In genomic region chr2:39728941-39729351, GRCh38 we compare ENCODE assay signal across 8 cellular contexts. TPM values are rescaled to one million over a fixed set of nuclear protein-coding genes. Genes with fewer than 3 reads are reported as not detected.
A peak's percentile ranks its signal among the peaks of the same experiment; 100 is the strongest.
DNase-seq lines count a peak whose midpoint lies in the region; ATAC-seq and TF ChIP-seq lines count a peak whose summit lies in the region.

No MANE protein-coding gene starts in this region.

- H3K4me1 Mint-ChIP-seq in WTC11 = peaks cover 19% of the 10 kb centered on the region

- intact Hi-C loops in left cardiac atrium (cut with DNase I) = no loop called here

- DNase-seq in COR-L47 (lab: John Stamatoyannopoulos, UW) (peak; percentile 34), Kasumi-1 (lab: John Stamatoyannopoulos, UW) (peak; percentile 66 to 69), WTC11 (ENCODE audit: low spot score) (peak; percentile 63), left cardiac atrium (peak; percentile 39), T-helper 9 cell (no peak)
- peak; percentile 41 for DNase-seq in stimulated activated CD4-positive, alpha-beta T cell treated with anti-CD3 and anti-CD28 coated beads, Interleukin-4, amount 100 ng/mL, for 1 hour
- no peak for DNase-seq in central memory CD4-positive, alpha-beta T cell

- peaks cover 11% of the 10 kb centered on the region for H3K9me3 Mint-ChIP-seq in WTC11

- H3K27me3 Mint-ChIP-seq in WTC11 (ENCODE audit: low read depth) = no peaks in the 10 kb centered on the region

- POLR2A ChIA-PET in WTC11 (lab: Charles Lee) = no interaction called here

- no peak overlapping the region for H3K4me3 Mint-ChIP-seq in WTC11

- CTCF ChIA-PET in WTC11 (lab: Charles Lee) = interaction anchor here (0.6 to 6.2 kb wide), 22 partner anchors 9 to 781 kb away, joined by 3 to 74 read pairs (median 4); partner anchors contain the start of genes MAP4K3 and TMEM178A

- no peak overlapping the region for H3K27ac Mint-ChIP-seq in WTC11

- ATAC-seq in GM19395 (IDR thresholded peaks at IDR 0.05; ENCODE audit: unreplicated experiment) = peak; percentile 48
- peak; percentile 71 for ATAC-seq in WTC11
- peak in 1 of 2 donors; percentile 28 for ATAC-seq in left cardiac atrium

- TF ChIP-seq CTCF in WTC11 (IDR thresholded peaks at IDR 0.05) = peak; percentile 84

- peaks cover 18% of the 10 kb centered on the region for H3K36me3 Mint-ChIP-seq in WTC11

TF ChIP-seq in WTC11, 78 proteins besides CTCF, POLR2A, EP300 and RAD21:
- TF ChIP-seq ZNF219 (CRISPR knock-in tag; IDR thresholded peaks at IDR 0.05; ENCODE audit: borderline replicate concordance) (no peak), IRF2 (CRISPR knock-in tag; IDR thresholded peaks at IDR 0.05; ENCODE audit: borderline replicate concordance, low read depth) (no peak), ZNF512 (CRISPR knock-in tag; IDR thresholded peaks at IDR 0.05; ENCODE audit: borderline replicate concordance) (no peak)

RNA-seq across cellular contexts. Expression of gene THUMPD2, which starts 50.1 kb away (rescaled TPM):
- total RNA-seq in WTC11 (2021) = 13.6 to 19.6 TPM (median 14.7 TPM) in 3 replicates
- total RNA-seq in left cardiac atrium = 1 to 10 TPM; 8.5 to 8.7 TPM

Comparison
In these comparisons a context has a peak if more than half of its experiments do, and no peak if none do; other contexts are left out.
1. DNase-seq: peak in COR-L47 (single experiment), Kasumi-1 (2 of 2), WTC11 (single experiment), left cardiac atrium (single experiment) and stimulated activated CD4-positive, alpha-beta T cell treated with anti-CD3 and anti-CD28 coated beads, Interleukin-4, amount 100 ng/mL, for 1 hour (single experiment); none in central memory CD4-positive, alpha-beta T cell (single experiment) and T-helper 9 cell (single experiment).